ENCODE assay signal across 15 cellular contexts in genomic region chr11:64407630-64408029, GRCh38. TPM values are rescaled to one million over a fixed set of nuclear protein-coding genes. Genes with fewer than 3 reads are reported as not detected.
DNase-seq lines count a peak whose midpoint lies in the region; ATAC-seq, FAIRE-seq and TF ChIP-seq lines count a peak whose summit lies in the region.
"Had no signal": no experiment of that assay in that cellular context is flagged by ENCODE, and none has a peak within 500 bp of the region (broad histone marks: within the 10 kb centered on the region; RNA-seq: fewer than 3 reads in every experiment).

No MANE protein-coding gene starts in this region.

- 87% methylated on average over 2 of the region's 2 CpGs for WGBS in hepatocyte (ENCODE audit: low lambda C conversion rate, missing lambda C conversion rate)

- CTCF ChIA-PET in MCF 10A (lab: Yijun Ruan, JAX) = interaction anchor here (1.0 kb wide), 1 partner anchor 12 kb away, joined by 3 read pairs; no protein-coding TSS in a partner anchor

- H3K79me2 ChIP-seq in hepatocyte (no peaks in the 10 kb centered on the region), neural progenitor cell (ENCODE audit: low read depth) (no peaks in the 10 kb centered on the region)

- TF ChIP-seq CTCF in hepatocyte (IDR thresholded peaks at IDR 0.05; ENCODE audit: poor library complexity) (no peak), neural progenitor cell (IDR thresholded peaks at IDR 0.05) (no peak), MCF 10A (IDR thresholded peaks at IDR 0.05; ENCODE audit: unreplicated experiment) (no peak)

- H3K4me1 ChIP-seq in NT2/D1 (ENCODE audit: insufficient read depth, insufficient read length) = peaks cover 15% of the 10 kb centered on the region
- H3K4me1 ChIP-seq in hepatocyte (ENCODE audit: insufficient read depth) = peaks cover 26% of the 10 kb centered on the region
- H3K4me1 ChIP-seq in neural progenitor cell = peaks cover 40% of the 10 kb centered on the region

- no peaks in the 10 kb centered on the region for H3K27me3 ChIP-seq in NT2/D1 (ENCODE audit: insufficient read depth, insufficient read length)
- H3K27me3 ChIP-seq in hepatocyte = no peaks in the 10 kb centered on the region
- H3K27me3 ChIP-seq in neural progenitor cell = no peaks in the 10 kb centered on the region

- H3K27ac Mint-ChIP-seq in neural progenitor cell (peak overlapping the region; percentile 79), MCF 10A (ENCODE audit: low read depth, unreplicated experiment) (no peak overlapping the region)

- ATAC-seq in HG03045 (IDR thresholded peaks at IDR 0.05; ENCODE audit: unreplicated experiment) = no peak

- peaks cover 28% of the 10 kb centered on the region for H3F3A ChIP-seq in neural progenitor cell (ENCODE audit: low read depth)

- intact Hi-C loops in MCF 10A (cut with micrococcal nuclease) = no loop called here

- no peak for DNase-seq in GM12892 (ENCODE audit: insufficient read length)
- DNase-seq in NT2/D1 (ENCODE audit: low read depth, low spot score) = no peak
- DNase-seq in hepatocyte (ENCODE audit: low spot score) = no peak
- DNase-seq in neural progenitor cell (ENCODE audit: low spot score) = no peak
- no peak for DNase-seq in MCF 10A (ENCODE audit: unreplicated experiment)
- DNase-seq in NCI-H2107 (lab: John Stamatoyannopoulos, UW) = no peak
- DNase-seq: DMS79 treated with DMSO at 0.1 percent for 48 hours, KBM-7, MV-4-11, NCI-H1694 treated with DMSO at 0.1 percent for 48 hours, NCI-H2227 treated with DMSO at 0.1 percent for 48 hours, NCI-H510A treated with DMSO at 0.1 percent for 48 hours had no signal

- H3K36me3 ChIP-seq in NT2/D1 (ENCODE audit: insufficient read depth, insufficient read length, low read length) (no peaks in the 10 kb centered on the region), hepatocyte (replicated peaks; ENCODE audit: insufficient read depth, low read depth) (no peaks in the 10 kb centered on the region), neural progenitor cell (no peaks in the 10 kb centered on the region)

- peak overlapping the region; percentile 1 for H3K4me3 Mint-ChIP-seq in neural progenitor cell
- no peak overlapping the region for H3K4me3 Mint-ChIP-seq in MCF 10A (ENCODE audit: unreplicated experiment)

- H2AFZ ChIP-seq in hepatocyte (no peak overlapping the region), neural progenitor cell (replicated peaks) (no peak overlapping the region)

- no peaks in the 10 kb centered on the region for H3K9me2 ChIP-seq in hepatocyte (replicated peaks; ENCODE audit: insufficient read depth)

- TF ChIP-seq POLR2A in GM12892 (IDR thresholded peaks at IDR 0.05; ENCODE audit: low read depth, low read length) = no peak

- H3K9me3 Mint-ChIP-seq in neural progenitor cell (peaks cover 12% of the 10 kb centered on the region), MCF 10A (ENCODE audit: unreplicated experiment) (no peaks in the 10 kb centered on the region)

- no peaks in the 10 kb centered on the region for H4K20me1 ChIP-seq in hepatocyte (ENCODE audit: insufficient read depth, poor library complexity, severe bottlenecking)
- H4K20me1 ChIP-seq in neural progenitor cell (ENCODE audit: low read depth) = no peaks in the 10 kb centered on the region

- H3K27me3 Mint-ChIP-seq in neural progenitor cell (ENCODE audit: insufficient read depth, low read depth) = peaks cover 9% of the 10 kb centered on the region
- H3K27me3 Mint-ChIP-seq in MCF 10A (ENCODE audit: insufficient read depth, unreplicated experiment) = peaks cover 36% of the 10 kb centered on the region

- no TSS peak for BruUV-seq in MCF 10A (replicated peaks; lab: Mats Ljungman, UMichigan)

- POLR2A ChIA-PET in MCF 10A (lab: Yijun Ruan, JAX) = interaction anchor here (1.2 kb wide), 1 partner anchor 15 kb away, joined by 3 read pairs; no protein-coding TSS in a partner anchor

- H3K4me2 ChIP-seq in hepatocyte (no peak overlapping the region), neural progenitor cell (no peak overlapping the region)

- peaks cover 66% of the 10 kb centered on the region for H3K4me1 Mint-ChIP-seq in neural progenitor cell
- H3K4me1 Mint-ChIP-seq in MCF 10A (ENCODE audit: insufficient read depth, unreplicated experiment) = no peaks in the 10 kb centered on the region

- FAIRE-seq in GM12892 (lab: Jason Lieb, UNC) = peak; percentile 30
- FAIRE-seq: H54 had no signal

- H3K9ac ChIP-seq in NT2/D1 (ENCODE audit: insufficient read length, low read depth) (peak overlapping the region; percentile 39), neural progenitor cell (no peak overlapping the region)

- H3K9me3 ChIP-seq in NT2/D1 (ENCODE audit: insufficient read depth, low read length) (no peaks in the 10 kb centered on the region), hepatocyte (ENCODE audit: low read depth) (no peaks in the 10 kb centered on the region), neural progenitor cell (ENCODE audit: low read depth) (no peaks in the 10 kb centered on the region)

- H3K4me3 ChIP-seq in NT2/D1 (ENCODE audit: insufficient read length, low read depth) = no peak overlapping the region
- H3K4me3 ChIP-seq in hepatocyte = no peak overlapping the region
- H3K4me3 ChIP-seq in neural progenitor cell = no peak overlapping the region

- H3K27ac ChIP-seq in hepatocyte = peak overlapping the region; percentile 10
- peak overlapping the region; percentile 76 for H3K27ac ChIP-seq in neural progenitor cell
- H3K27ac ChIP-seq: C4-2B had no signal

- H3K36me3 Mint-ChIP-seq in neural progenitor cell (no peaks in the 10 kb centered on the region), MCF 10A (ENCODE audit: insufficient read depth, unreplicated experiment) (no peaks in the 10 kb centered on the region)

RNA-seq across cellular contexts. Expression of gene RPS6KA4, which starts 48.7 kb away (rescaled TPM):
- 9.3 TPM for polyA plus RNA-seq in GM12892 (2012; ENCODE audit: missing spikeins)
- total RNA-seq in hepatocyte (31.3 and 35.9 TPM in 2 replicates), neural progenitor cell (ENCODE audit: low replicate concordance) (12.7 and 16.9 TPM in 2 replicates), MCF 10A (2022) (42.5 and 46.5 TPM in 2 replicates)
- 44.0 and 44.8 TPM in 2 replicates for polyA plus RNA-seq in hepatocyte
